ENCODE assay signal across 10 cellular contexts in the genomic region with DNA sequence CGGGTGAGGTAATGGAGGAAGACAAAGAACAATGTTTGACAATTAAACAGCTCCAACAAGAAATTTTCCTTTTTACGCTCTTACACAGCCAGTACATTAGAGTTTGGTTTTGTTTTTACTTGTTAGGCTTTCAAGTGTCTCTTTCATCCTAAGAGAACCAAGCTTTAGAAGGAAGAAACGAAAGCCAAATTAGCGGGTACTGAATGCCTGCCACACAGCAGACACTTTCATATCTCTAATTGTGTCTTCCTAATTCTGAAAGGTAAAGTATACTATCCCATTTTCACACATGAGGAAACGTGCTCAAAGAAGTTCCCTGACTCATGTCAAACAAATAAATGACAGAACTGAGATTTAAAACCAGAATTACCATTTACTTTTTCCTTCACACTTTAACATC.
A peak's percentile ranks its signal among the peaks of the same experiment; 100 is the strongest.
DNase-seq lines count a peak whose midpoint lies in the region; ATAC-seq and TF ChIP-seq lines count a peak whose summit lies in the region.
"Had no signal": no experiment of that assay in that cellular context is flagged by ENCODE, and none has a peak within 500 bp of the region (broad histone marks: within the 10 kb centered on the region; RNA-seq: fewer than 3 reads in every experiment).

No MANE protein-coding gene starts in this region.

- DNase-seq in activated CD4-positive, alpha-beta memory T cell treated with anti-CD3 and anti-CD28 coated beads for 36 hours = no peak
- no peak for DNase-seq in activated CD4-positive, alpha-beta memory T cell treated with anti-CD3 and anti-CD28 coated beads, Interleukin-2, amount 10 ng/mL, durations not matched to agents 7 days and 5 days
- DNase-seq in pons (ENCODE audit: low spot score) = peak; percentile 73
- no peak for DNase-seq in central memory CD4-positive, alpha-beta T cell
- no peak for DNase-seq in NCI-H2227 treated with DMSO at 0.1 percent for 48 hours (lab: John Stamatoyannopoulos, UW)
- DNase-seq in type B pancreatic cell (ENCODE audit: extremely low spot score, unreplicated experiment) = no peak
- DNase-seq: ACHN had no signal

- no peaks in the 10 kb centered on the region for H3K27me3 Mint-ChIP-seq in activated CD4-positive, alpha-beta memory T cell treated with anti-CD3 and anti-CD28 coated beads for 36 hours
- H3K27me3 Mint-ChIP-seq in activated CD4-positive, alpha-beta memory T cell treated with anti-CD3 and anti-CD28 coated beads, Interleukin-2, amount 10 ng/mL, durations not matched to agents 7 days and 5 days = no peaks in the 10 kb centered on the region
- H3K27me3 Mint-ChIP-seq in type B pancreatic cell = no peaks in the 10 kb centered on the region

- peaks cover 41% of the 10 kb centered on the region for H3K4me1 Mint-ChIP-seq in activated CD4-positive, alpha-beta memory T cell treated with anti-CD3 and anti-CD28 coated beads for 36 hours (ENCODE audit: low read depth)
- peaks cover 30% of the 10 kb centered on the region for H3K4me1 Mint-ChIP-seq in activated CD4-positive, alpha-beta memory T cell treated with anti-CD3 and anti-CD28 coated beads, Interleukin-2, amount 10 ng/mL, durations not matched to agents 7 days and 5 days
- no peaks in the 10 kb centered on the region for H3K4me1 Mint-ChIP-seq in type B pancreatic cell (ENCODE audit: unreplicated experiment)
- H3K4me1 Mint-ChIP-seq: mesothelial cell of epicardium had no signal

- POLR2A ChIA-PET in activated CD4-positive, alpha-beta memory T cell treated with anti-CD3 and anti-CD28 coated beads for 36 hours (lab: Charles Lee) = interaction anchor here (0.6 to 0.9 kb wide), 3 partner anchors 10 to 335 kb away, joined by 3 read pairs; partner anchors contain the start of gene CDK17
- POLR2A ChIA-PET in activated CD4-positive, alpha-beta memory T cell treated with anti-CD3 and anti-CD28 coated beads, Interleukin-2, amount 10 ng/mL, durations not matched to agents 7 days and 5 days (lab: Charles Lee) = interaction anchor here (0.9 to 1.0 kb wide), 2 partner anchors 9 to 63 kb away, joined by 3 read pairs; no protein-coding TSS in a partner anchor

- TF ChIP-seq CTCF in type B pancreatic cell (conservative IDR thresholded peaks at IDR 0.05) = no peak

- intact Hi-C loops in activated CD4-positive, alpha-beta memory T cell treated with anti-CD3 and anti-CD28 coated beads for 36 hours (cut with micrococcal nuclease) = loop anchor here (2.0 to 5.0 kb wide), 2 partner anchors 16 to 42 kb away; no protein-coding TSS in a partner anchor

- H3K9me3 Mint-ChIP-seq in activated CD4-positive, alpha-beta memory T cell treated with anti-CD3 and anti-CD28 coated beads for 36 hours = peaks cover 13% of the 10 kb centered on the region
- H3K9me3 Mint-ChIP-seq in activated CD4-positive, alpha-beta memory T cell treated with anti-CD3 and anti-CD28 coated beads, Interleukin-2, amount 10 ng/mL, durations not matched to agents 7 days and 5 days = peaks cover 14% of the 10 kb centered on the region
- H3K9me3 Mint-ChIP-seq in type B pancreatic cell = peaks cover 11% of the 10 kb centered on the region

- H3K36me3 Mint-ChIP-seq in activated CD4-positive, alpha-beta memory T cell treated with anti-CD3 and anti-CD28 coated beads for 36 hours = peaks cover 14% of the 10 kb centered on the region
- peaks cover 39% of the 10 kb centered on the region for H3K36me3 Mint-ChIP-seq in activated CD4-positive, alpha-beta memory T cell treated with anti-CD3 and anti-CD28 coated beads, Interleukin-2, amount 10 ng/mL, durations not matched to agents 7 days and 5 days (ENCODE audit: low read depth)
- H3K36me3 Mint-ChIP-seq in type B pancreatic cell = peaks cover 8% of the 10 kb centered on the region

- no peak overlapping the region for H3K4me3 Mint-ChIP-seq in activated CD4-positive, alpha-beta memory T cell treated with anti-CD3 and anti-CD28 coated beads for 36 hours
- H3K4me3 Mint-ChIP-seq in activated CD4-positive, alpha-beta memory T cell treated with anti-CD3 and anti-CD28 coated beads, Interleukin-2, amount 10 ng/mL, durations not matched to agents 7 days and 5 days = no peak overlapping the region
- H3K4me3 Mint-ChIP-seq in type B pancreatic cell = no peak overlapping the region
- H3K4me3 Mint-ChIP-seq: mesothelial cell of epicardium had no signal

- CTCF ChIA-PET in activated CD4-positive, alpha-beta memory T cell treated with anti-CD3 and anti-CD28 coated beads for 36 hours (lab: Charles Lee) = interaction anchor here (1.0 to 2.6 kb wide), 4 partner anchors 64 to 182 kb away, joined by 3 to 10 read pairs (median 4); partner anchors contain the start of genes CDK17 and CFAP54
- CTCF ChIA-PET in activated CD4-positive, alpha-beta memory T cell treated with anti-CD3 and anti-CD28 coated beads, Interleukin-2, amount 10 ng/mL, durations not matched to agents 7 days and 5 days (lab: Charles Lee) = no interaction called here

- ATAC-seq in HG02588 (IDR thresholded peaks at IDR 0.05; ENCODE audit: unreplicated experiment) (peak; percentile 78), HG03558 (IDR thresholded peaks at IDR 0.05; ENCODE audit: extremely low read depth, unreplicated experiment) (peak; percentile 80)

- peak overlapping the region; percentile 54 for H3K27ac Mint-ChIP-seq in activated CD4-positive, alpha-beta memory T cell treated with anti-CD3 and anti-CD28 coated beads for 36 hours
- no peak overlapping the region for H3K27ac Mint-ChIP-seq in activated CD4-positive, alpha-beta memory T cell treated with anti-CD3 and anti-CD28 coated beads, Interleukin-2, amount 10 ng/mL, durations not matched to agents 7 days and 5 days
- H3K27ac Mint-ChIP-seq in type B pancreatic cell = no peak overlapping the region
- H3K27ac Mint-ChIP-seq: mesothelial cell of epicardium had no signal
